ENCODE assay signal across 26 cellular contexts in the genomic region with DNA sequence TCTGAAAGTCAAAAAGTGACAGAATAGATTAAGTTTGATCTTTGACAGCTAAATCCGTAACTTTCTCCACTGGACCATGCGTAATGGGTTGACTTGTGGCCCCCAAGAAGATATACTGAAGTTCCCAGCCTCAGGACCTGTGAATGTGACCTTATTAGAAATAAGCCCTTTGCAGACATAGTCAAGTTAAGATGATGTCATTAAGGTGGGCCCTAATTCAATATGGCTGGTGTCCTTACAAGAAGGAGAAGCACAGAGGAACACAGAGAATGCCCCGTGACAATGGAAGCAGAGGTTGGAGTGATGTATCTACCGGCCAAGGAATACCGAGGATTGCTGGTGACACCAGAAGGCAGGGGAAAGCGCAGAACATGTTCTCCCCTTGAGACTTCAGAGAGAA. TPM values are rescaled to one million over a fixed set of nuclear protein-coding genes. Genes with fewer than 3 reads are reported as not detected.
"Had no signal": no experiment of that assay in that cellular context is flagged by ENCODE, and none has a peak within 500 bp of the region (broad histone marks: within the 10 kb centered on the region; RNA-seq: fewer than 3 reads in every experiment).

No MANE protein-coding gene starts in this region.

- H3K36me3 ChIP-seq: esophagus squamous epithelium, gastrocnemius medialis, heart right ventricle, left lung, lower lobe of right lung had no signal

- H3K4me1 ChIP-seq: esophagus squamous epithelium, gastrocnemius medialis, heart right ventricle, left lung, lower lobe of right lung had no signal

- ATAC-seq: gastrocnemius medialis, heart right ventricle, left cardiac atrium, left ventricle myocardium superior had no signal

- DNase-seq: dermis blood vessel endothelial cell; dorsolateral prefrontal cortex; effector CD4-positive, alpha-beta T cell; effector memory CD4-positive, alpha-beta T cell; esophagus squamous epithelium; foreskin fibroblast; foreskin melanocyte; gastrocnemius medialis; glutamatergic neuron; head of caudate nucleus; heart right ventricle; hippocampal formation; left cardiac atrium; left lung; left ventricle myocardium superior; lower lobe of right lung; mesenchymal stem cell; midbrain had no signal

- H3K9me3 ChIP-seq: esophagus squamous epithelium, gastrocnemius medialis, heart right ventricle, left lung, lower lobe of right lung had no signal

- H3K4me3 ChIP-seq: coronary artery, dorsolateral prefrontal cortex, esophagus squamous epithelium, gastrocnemius medialis, heart right ventricle, left lung, lower lobe of right lung had no signal

- FAIRE-seq: colon, endothelial cell of umbilical vein, islet of Langerhans, keratinocyte had no signal

- H3K27me3 ChIP-seq: esophagus squamous epithelium, gastrocnemius medialis, left lung had no signal

- H3K27ac ChIP-seq: coronary artery, dorsolateral prefrontal cortex, esophagus squamous epithelium, gastrocnemius medialis, heart right ventricle, left lung, lower lobe of right lung had no signal

RNA-seq across cellular contexts. Expression of a gene that starts 14.4 kb away (rescaled TPM):
- total RNA-seq: dermis blood vessel endothelial cell, endothelial cell of umbilical vein, epithelial cell of proximal tubule, left ventricle myocardium superior, lung microvascular endothelial cell, mononuclear cell had no signal
- polyA plus RNA-seq: endothelial cell of umbilical vein, keratinocyte had no signal
